ENCODE assay signal across 1 cellular context in genomic region chr5:171953860-171954701, GRCh38.
TF ChIP-seq lines count a peak whose summit lies in the region.

No MANE protein-coding gene starts in this region.

TF ChIP-seq in K562, 482 proteins besides CTCF, POLR2A, EP300 and RAD21 (continued from another document and continues in another):
- TF ChIP-seq ZNF592 (IDR thresholded peaks at IDR 0.05) (peak; percentile 81), HDGF (IDR thresholded peaks at IDR 0.05) (no peak), FOXP1 (CRISPR knock-in tag; IDR thresholded peaks at IDR 0.05) (no peak), DLX4 (CRISPR knock-in tag; IDR thresholded peaks at IDR 0.05) (no peak), MED1 (CRISPR knock-in tag; IDR thresholded peaks at IDR 0.05; ENCODE audit: borderline replicate concordance) (no peak), TBP (optimal IDR thresholded peaks at IDR 0.05; ENCODE audit: low read depth, low read length) (no peak), CEBPG (CRISPR knock-in tag; IDR thresholded peaks at IDR 0.05) (peak; percentile 95), CEBPG (tag; conservative IDR thresholded peaks at IDR 0.05 in 1 of 2, IDR thresholded peaks at IDR 0.05 in 1 of 2) (peak; percentile 89 to 98), BCLAF1 (IDR thresholded peaks at IDR 0.05; ENCODE audit: borderline replicate concordance in 1 of 2, control insufficient read depth in 1 of 2, low read depth in 2 of 2, low read length in 1 of 2) (no peak), TCF7 (IDR thresholded peaks at IDR 0.05; ENCODE audit: borderline replicate concordance) (no peak), E4F1 (CRISPR knock-in tag; IDR thresholded peaks at IDR 0.05; ENCODE audit: borderline replicate concordance) (no peak), ARNT (IDR thresholded peaks at IDR 0.05) (peak in 1 of 2 experiments; percentile 68; a peak in 2 of 4 replicates), ZNF507 (tag; conservative IDR thresholded peaks at IDR 0.05) (no peak), E2F1 (CRISPR knock-in tag; IDR thresholded peaks at IDR 0.05) (no peak), ZNF146 (CRISPR knock-in tag; IDR thresholded peaks at IDR 0.05; ENCODE audit: unreplicated experiment) (no peak), MNT (conservative IDR thresholded peaks at IDR 0.05) (peak in 1 of 2 experiments; percentile 68; a peak in 3 of 4 replicates), ZBTB8A (IDR thresholded peaks at IDR 0.05; ENCODE audit: partially characterized antibody) (no peak), ZKSCAN1 (IDR thresholded peaks at IDR 0.05; ENCODE audit: low read depth, low read length) (no peak), ZNF644 (tag; IDR thresholded peaks at IDR 0.05; ENCODE audit: low read depth) (peak; percentile 82; the same call in 1 of the 2 replicates), ZNF239 (CRISPR knock-in tag; IDR thresholded peaks at IDR 0.05) (peak; percentile 71), ETV1 (tag; conservative IDR thresholded peaks at IDR 0.05; ENCODE audit: low read depth) (peak; percentile 37; the same call in 1 of the 2 replicates), HMG20A (CRISPR knock-in tag; conservative IDR thresholded peaks at IDR 0.05) (no peak), ZZZ3 (IDR thresholded peaks at IDR 0.05) (no peak), ZNF668 (CRISPR knock-in tag; IDR thresholded peaks at IDR 0.05) (no peak), CCNT2 (IDR thresholded peaks at IDR 0.05; ENCODE audit: borderline replicate concordance, extremely low read depth, insufficient read length, low read depth, low read length) (peak; percentile 37), NFIC (IDR thresholded peaks at IDR 0.05) (peak; percentile 45; the same call in 1 of the 2 replicates), SMARCA5 (IDR thresholded peaks at IDR 0.05) (no peak), STAT5B (CRISPR knock-in tag; IDR thresholded peaks at IDR 0.05) (no peak), ZBTB12 (CRISPR knock-in tag; IDR thresholded peaks at IDR 0.05) (no peak), ZBTB43 (CRISPR knock-in tag; IDR thresholded peaks at IDR 0.05) (no peak), CCAR2 (IDR thresholded peaks at IDR 0.05; ENCODE audit: low read depth, low read length) (no peak), ZNF699 (CRISPR knock-in tag; IDR thresholded peaks at IDR 0.05; ENCODE audit: insufficient replicate concordance) (no peak), ZNF408 (CRISPR knock-in tag; IDR thresholded peaks at IDR 0.05; ENCODE audit: low read depth) (no peak), NUFIP1 (IDR thresholded peaks at IDR 0.05; ENCODE audit: partially characterized antibody) (no peak), ZNF41 (CRISPR knock-in tag; conservative IDR thresholded peaks at IDR 0.05) (peak; percentile 83), MLX (CRISPR knock-in tag; conservative IDR thresholded peaks at IDR 0.05) (no peak), TAL1 (IDR thresholded peaks at IDR 0.05) (peak; percentile 89), CBX3 (IDR thresholded peaks at IDR 0.05; ENCODE audit: borderline replicate concordance in 1 of 2, low read length in 2 of 2) (0 out of 3 replicates have a peak, but pooled peaks of 1 of the 2 experiments have one; percentile 16), PBX2 (CRISPR knock-in tag; IDR thresholded peaks at IDR 0.05; ENCODE audit: low read depth) (peak; percentile 18; the same call in 1 of the 2 replicates), PBX2 (tag; conservative IDR thresholded peaks at IDR 0.05; ENCODE audit: low read depth) (peak; percentile 79), GABPB2 (CRISPR knock-in tag; conservative IDR thresholded peaks at IDR 0.05) (no peak), THAP7 (CRISPR knock-in tag; IDR thresholded peaks at IDR 0.05) (no peak), ZBTB7A (IDR thresholded peaks at IDR 0.05; ENCODE audit: borderline replicate concordance, control insufficient read depth, low read depth, low read length) (no peak), RBM17 (IDR thresholded peaks at IDR 0.05; ENCODE audit: borderline replicate concordance, low read depth, low read length) (no peak)
